ENCODE assay signal across 8 cellular contexts in the genomic region with DNA sequence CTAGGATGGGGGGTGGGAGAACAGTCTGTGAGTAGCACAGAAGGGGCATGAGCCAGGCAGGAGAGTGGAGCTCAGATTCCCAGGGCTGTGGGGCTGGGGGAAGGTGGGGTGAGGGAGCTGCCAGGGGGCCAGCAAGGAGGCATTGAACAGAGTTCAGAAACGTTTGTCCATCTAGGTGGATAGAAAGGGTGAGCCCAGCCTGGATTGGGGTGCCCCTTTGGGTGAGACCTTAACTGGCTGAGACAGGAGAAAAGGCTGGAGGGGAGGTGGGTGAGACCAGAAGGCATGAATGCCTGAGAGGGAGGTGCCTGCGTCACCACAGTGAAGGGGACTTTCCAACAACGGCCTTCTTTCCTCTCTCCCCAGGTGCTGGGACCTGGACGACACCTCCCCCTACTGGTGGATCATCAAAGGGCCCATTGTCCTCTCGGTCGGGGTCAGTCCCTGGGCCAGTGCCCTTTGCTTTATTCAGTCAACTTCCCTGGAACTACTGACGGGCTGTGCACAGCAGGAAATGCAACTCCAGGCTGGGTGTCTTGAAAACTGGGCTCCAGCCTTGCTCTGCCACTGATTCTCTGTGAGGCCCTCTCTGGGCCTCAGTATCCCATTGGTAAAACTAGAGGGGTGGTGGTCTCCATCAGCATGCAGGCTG. TPM values are rescaled to one million over a fixed set of nuclear protein-coding genes. Genes with fewer than 3 reads are reported as not detected.
DNase-seq lines count a peak whose midpoint lies in the region; ATAC-seq, FAIRE-seq and TF ChIP-seq lines count a peak whose summit lies in the region.

No MANE protein-coding gene starts in this region.

- TF ChIP-seq POLR2A in HepG2 (IDR thresholded peaks at IDR 0.05; ENCODE audit: insufficient read depth in 1 of 2, low read depth in 2 of 2, low read length in 2 of 2) = no peak

- H3K36me3 Mint-ChIP-seq in MCF 10A (ENCODE audit: insufficient read depth, unreplicated experiment) = no peaks in the 10 kb centered on the region

- 0% methylated on average over 5 of the region's 7 CpGs for WGBS in HepG2 (ENCODE audit: low lambda C conversion rate)

- in situ Hi-C loops in HepG2 (cut with HindIII; ENCODE audit: extremely low pct_ligation_motif_present, low pct_unique_long_range_greater_than_20kb) = loop anchor here (5.0 to 25.0 kb wide), 2 partner anchors 172 to 763 kb away; no protein-coding TSS in a partner anchor

- H3K27ac Mint-ChIP-seq in MCF 10A (ENCODE audit: low read depth, unreplicated experiment) = no peak overlapping the region

- H3K4me1 ChIP-seq in DOHH2 (ENCODE audit: control insufficient read depth, low read length) (peaks cover 10% of the 10 kb centered on the region), HepG2 (ENCODE audit: insufficient read depth, low read length) (peaks cover 11% of the 10 kb centered on the region), tibial artery (peaks cover 0 to 9% (median 0%) of the 10 kb centered on the region in 4 donors)

- no peaks in the 10 kb centered on the region for H3K9me2 ChIP-seq in DOHH2 (replicated peaks; ENCODE audit: control insufficient read depth, low read length)

- no peaks in the 10 kb centered on the region for H3K9me3 Mint-ChIP-seq in MCF 10A (ENCODE audit: unreplicated experiment)

- DNase-seq in OCI-M1 (lab: John Stamatoyannopoulos, UW) (peak; percentile 81), MCF 10A (ENCODE audit: unreplicated experiment) (peak; percentile 77), HepG2 (ENCODE audit: low spot score) (peak; percentile 60), tibial artery (no peak)
- no peak for DNase-seq in stimulated activated naive CD4-positive, alpha-beta T cell treated with Interleukin-2 at 50 U/mL for 16 hours (lab: John Stamatoyannopoulos, UW)

- H3K27ac ChIP-seq in DOHH2 (ENCODE audit: low read depth, low read length) (no peak overlapping the region), HepG2 (ENCODE audit: extremely low read length, insufficient read depth, low read length) (no peak overlapping the region), tibial artery (no peak overlapping the region)

- BruUV-seq in MCF 10A (replicated peaks; lab: Mats Ljungman, UMichigan) (no TSS peak), HepG2 (replicated peaks; lab: Mats Ljungman, UMichigan) (no TSS peak)

- no peak overlapping the region for H3K9ac ChIP-seq in HepG2 (ENCODE audit: insufficient read depth, low read depth, low read length)

- FAIRE-seq in HepG2 (lab: Jason Lieb, UNC) = peak; percentile 52

- TF ChIP-seq CTCF in DOHH2 (IDR thresholded peaks at IDR 0.05; ENCODE audit: low read depth, low read length, poor library complexity, severe bottlenecking) = peak; percentile 95
- peak; percentile 71 for TF ChIP-seq CTCF in MCF 10A (IDR thresholded peaks at IDR 0.05; ENCODE audit: unreplicated experiment)
- peak; percentile 87 for TF ChIP-seq CTCF in HepG2 (CRISPR knock-in tag; IDR thresholded peaks at IDR 0.05)
- TF ChIP-seq CTCF in tibial artery (IDR thresholded peaks at IDR 0.05) = peak; percentile 55 to 59

- CTCF ChIA-PET in MCF 10A (lab: Yijun Ruan, JAX) = interaction anchor here (0.5 to 5.4 kb wide), 16 partner anchors 10 to 860 kb away, joined by 3 to 62 read pairs (median 3); no protein-coding TSS in a partner anchor
- CTCF ChIA-PET in HepG2 (lab: Yijun Ruan, JAX; ENCODE audit: low intra/inter-chr PET ratio, low total read pairs) = interaction anchor here (1.5 kb wide), 1 partner anchor 36 kb away, joined by 9 read pairs; no protein-coding TSS in a partner anchor

- no peak overlapping the region for H2AFZ ChIP-seq in HepG2 (ENCODE audit: low read length)

- H3K4me3 ChIP-seq in DOHH2 (ENCODE audit: low read length) (no peak overlapping the region), HepG2 (replicated peaks in 1 of 3; ENCODE audit: insufficient read depth in 1 of 3, low read depth in 2 of 3, low read length in 3 of 3) (no peak overlapping the region), tibial artery (no peak overlapping the region)

- H3F3A ChIP-seq in DOHH2 (ENCODE audit: control insufficient read depth, insufficient read depth) = no peaks in the 10 kb centered on the region

- H4K20me1 ChIP-seq in DOHH2 (ENCODE audit: control insufficient read depth, insufficient read depth, low read depth, low read length) (no peaks in the 10 kb centered on the region; the same call in 1 of the 2 replicates), HepG2 (ENCODE audit: insufficient read depth, low read length) (no peaks in the 10 kb centered on the region)

- POLR2A ChIA-PET in MCF 10A (lab: Yijun Ruan, JAX) (no interaction called here), HepG2 (lab: Yijun Ruan, JAX) (no interaction called here)

- H3K36me3 ChIP-seq in DOHH2 (ENCODE audit: control insufficient read depth, low read length) (no peaks in the 10 kb centered on the region), HepG2 (replicated peaks in 1 of 2; ENCODE audit: control insufficient read depth in 1 of 2, insufficient read depth in 2 of 2, low read length in 2 of 2) (no peaks in the 10 kb centered on the region), tibial artery (no peaks in the 10 kb centered on the region)

- TF ChIP-seq EP300 in HepG2 (IDR thresholded peaks at IDR 0.05; ENCODE audit: low read depth in 2 of 2, low read length in 2 of 2) = no peak
- no peak for TF ChIP-seq EP300 in HepG2 (CRISPR knock-in tag; IDR thresholded peaks at IDR 0.05; ENCODE audit: borderline replicate concordance)

- peaks cover 60% of the 10 kb centered on the region for H3K27me3 Mint-ChIP-seq in MCF 10A (ENCODE audit: insufficient read depth, unreplicated experiment)

- intact Hi-C loops in MCF 10A (cut with micrococcal nuclease) = loop anchor here (1.0 to 2.0 kb wide), 2 partner anchors 36 to 232 kb away; no protein-coding TSS in a partner anchor
- intact Hi-C loops in HepG2 (cut with micrococcal nuclease; ENCODE audit: unreplicated experiment) = loop anchor here (1.0 kb wide), 1 partner anchor 36 kb away; no protein-coding TSS in a partner anchor
- intact Hi-C loops in tibial artery (cut with DNase I; ENCODE audit: low total_unique reads) = loop anchor here (5.0 kb wide), 1 partner anchor 172 kb away; no protein-coding TSS in a partner anchor

- H3K79me2 ChIP-seq in DOHH2 (ENCODE audit: control insufficient read depth, low read length) = no peaks in the 10 kb centered on the region
- no peaks in the 10 kb centered on the region for H3K79me2 ChIP-seq in HepG2 (ENCODE audit: insufficient read depth, low read length)

- H3K4me1 Mint-ChIP-seq in MCF 10A (ENCODE audit: insufficient read depth, unreplicated experiment) = no peaks in the 10 kb centered on the region

- peaks cover 3% of the 10 kb centered on the region; the same call in 1 of the 2 replicates for H3K27me3 ChIP-seq in DOHH2 (ENCODE audit: control insufficient read depth, low read length)
- H3K27me3 ChIP-seq in HepG2 (ENCODE audit: control insufficient read depth in 1 of 2, insufficient read depth in 2 of 2, low read length in 2 of 2) = no peaks in the 10 kb centered on the region; a peak in 1 of 5 replicates
- H3K27me3 ChIP-seq in tibial artery = peaks cover 0 to 29% of the 10 kb centered on the region in 2 donors

- H3K4me3 Mint-ChIP-seq in MCF 10A (ENCODE audit: unreplicated experiment) = no peak overlapping the region

- no peaks in the 10 kb centered on the region for H3K9me3 ChIP-seq in DOHH2 (ENCODE audit: control insufficient read depth, insufficient read depth, low read length)
- no peaks in the 10 kb centered on the region for H3K9me3 ChIP-seq in HepG2 (ENCODE audit: low read length)
- H3K9me3 ChIP-seq in tibial artery = no peaks in the 10 kb centered on the region

- peak; percentile 65; the same call in 1 of the 2 replicates for TF ChIP-seq RAD21 in HepG2 (CRISPR knock-in tag; IDR thresholded peaks at IDR 0.05)

- ATAC-seq in GM19351 (IDR thresholded peaks at IDR 0.05; ENCODE audit: unreplicated experiment) (peak; percentile 94), HG03139 (IDR thresholded peaks at IDR 0.05; ENCODE audit: unreplicated experiment) (peak; percentile 85), HepG2 (peak; percentile 95)

- H3K4me2 ChIP-seq in DOHH2 (ENCODE audit: low read length) (peak overlapping the region; percentile 21; the same call in 1 of the 2 replicates), HepG2 (ENCODE audit: low read depth, low read length) (peak overlapping the region; percentile 25; the same call in 1 of the 2 replicates)

TF ChIP-seq in HepG2, 621 proteins besides CTCF, POLR2A, EP300 and RAD21 (continues in another document):
- TF ChIP-seq ZNF75D (CRISPR knock-in tag; IDR thresholded peaks at IDR 0.05; ENCODE audit: borderline replicate concordance) (no peak), ZNF232 (CRISPR knock-in tag; IDR thresholded peaks at IDR 0.05; ENCODE audit: borderline replicate concordance) (no peak), ZNF652 (CRISPR knock-in tag; IDR thresholded peaks at IDR 0.05; ENCODE audit: borderline replicate concordance, low read depth) (no peak), RARA (CRISPR knock-in tag; IDR thresholded peaks at IDR 0.05) (peak; percentile 59), HDAC1 (CRISPR knock-in tag; IDR thresholded peaks at IDR 0.05) (no peak), ZNF605 (CRISPR knock-in tag; IDR thresholded peaks at IDR 0.05) (0 out of 2 replicates have a peak, but pooled peaks have one; percentile 19), MIER2 (CRISPR knock-in tag; IDR thresholded peaks at IDR 0.05) (no peak)

RNA-seq across cellular contexts. Expression of a gene that starts 11.0 kb away (rescaled TPM):
- total RNA-seq in MCF 10A (2022) (not detected in 2 replicates), HepG2 (2016; rRNA removed; fragmentation: Illumina TruSeq; extraction: Trizol) (not detected in 2 replicates)
- not detected in 2 replicates for total RNA-seq in HepG2 (2016; cell fraction: cytosol; rRNA removed; fragmentation: Illumina TruSeq; extraction: Trizol; ENCODE audit: low read depth)
- not detected in 2 replicates for total RNA-seq in HepG2 (2016; cell fraction: insoluble cytoplasmic fraction; rRNA removed; fragmentation: Illumina TruSeq; extraction: Trizol)
- total RNA-seq in HepG2 (2016; cell fraction: membrane; rRNA removed; fragmentation: Illumina TruSeq; extraction: Trizol) = not detected in 2 replicates
- total RNA-seq in HepG2 (2016; cell fraction: nucleus; rRNA removed; fragmentation: Illumina TruSeq; extraction: Trizol) = not detected in 2 replicates
- not detected in 2 replicates for polyA plus RNA-seq in HepG2 (2011; rRNA removed)
- not detected in 2 replicates for polyA plus RNA-seq in HepG2 (2011; cell fraction: cytosol; rRNA removed)
- polyA plus RNA-seq in HepG2 (2011; cell fraction: nucleus; rRNA removed) = not detected in 2 replicates
- polyA plus RNA-seq in HepG2 (2012) = not detected in 2 replicates
- polyA plus RNA-seq in HepG2 (2016; cell fraction: cytosol; fragmentation: Illumina TruSeq; extraction: Trizol; ENCODE audit: low read depth) = not detected in 2 replicates
- not detected in 2 replicates for polyA plus RNA-seq in HepG2 (2016; cell fraction: insoluble cytoplasmic fraction; fragmentation: Illumina TruSeq; extraction: Trizol; ENCODE audit: low read depth)
- not detected in 2 replicates for polyA plus RNA-seq in HepG2 (2016; cell fraction: membrane; fragmentation: Illumina TruSeq; extraction: Trizol; ENCODE audit: low read depth)
- not detected in 2 replicates for polyA plus RNA-seq in HepG2 (2016; cell fraction: nucleus; fragmentation: Illumina TruSeq; extraction: Trizol; ENCODE audit: insufficient read depth, low read depth)
- not detected in 2 replicates for polyA minus RNA-seq in HepG2 (2011; rRNA and poly(A)+ RNA removed; ENCODE audit: low replicate concordance)
- not detected in 2 replicates for polyA minus RNA-seq in HepG2 (2011; cell fraction: cytosol; rRNA and poly(A)+ RNA removed)
- not detected in 2 replicates for polyA minus RNA-seq in HepG2 (2011; cell fraction: nucleus; rRNA and poly(A)+ RNA removed)

Comparison
In these comparisons a context has a peak if more than half of its experiments do, and no peak if none do; other contexts are left out.
1. DNase-seq: peak in OCI-M1 (single experiment), MCF 10A (single experiment) and HepG2 (single experiment); none in tibial artery (0 of 2) and stimulated activated naive CD4-positive, alpha-beta T cell treated with Interleukin-2 at 50 U/mL for 16 hours (single experiment).
2. Peak in every context shown above with its lines, with median percentiles within 50 percentile points of each other: CTCF ChIP-seq and ATAC-seq.